In the genomic region with DNA sequence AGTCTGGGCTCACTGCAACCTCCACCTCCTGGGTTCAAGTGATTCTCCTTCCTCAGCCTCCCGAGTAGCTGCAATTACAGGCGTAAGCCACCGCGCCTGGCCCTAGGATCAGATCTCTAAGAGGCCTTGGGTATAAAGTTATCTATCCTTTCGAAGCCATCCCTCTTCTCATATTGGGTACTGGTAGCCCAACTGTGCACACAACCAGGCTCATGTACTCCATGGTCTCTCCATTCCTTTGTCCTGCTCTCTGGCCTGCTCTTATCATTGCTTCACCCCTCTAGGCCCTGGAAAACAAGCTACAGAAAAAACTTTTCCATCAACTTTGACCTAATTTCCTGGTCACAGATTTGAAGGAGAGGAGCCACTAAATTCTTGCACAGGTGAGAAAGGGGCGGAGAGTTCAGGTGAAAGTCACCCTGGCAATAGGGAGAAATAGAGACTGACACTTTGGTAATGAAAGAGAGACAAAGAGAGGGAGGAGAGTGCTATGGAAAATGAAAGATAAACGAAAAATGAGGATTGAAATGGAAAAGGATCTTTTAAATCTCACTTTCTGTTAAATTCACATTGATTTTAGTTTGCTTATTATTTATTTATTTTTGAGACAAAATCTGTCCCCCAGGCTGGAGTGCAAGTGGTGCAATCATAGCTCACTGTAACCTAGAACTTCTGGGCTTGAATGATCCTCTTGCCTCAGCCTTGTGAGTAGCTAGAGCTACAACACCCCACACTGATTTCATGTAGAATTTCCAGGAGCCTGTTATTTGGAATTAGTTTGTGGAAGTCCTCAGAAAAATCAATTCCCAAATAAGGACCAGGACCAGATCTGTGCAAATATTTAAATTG, we compare ENCODE assay signal across 9 cellular contexts. TPM values are rescaled to one million over a fixed set of nuclear protein-coding genes. Genes with fewer than 3 reads are reported as not detected.
DNase-seq lines count a peak whose midpoint lies in the region; ATAC-seq, FAIRE-seq and TF ChIP-seq lines count a peak whose summit lies in the region.
"Had no signal": no experiment of that assay in that cellular context is flagged by ENCODE, and none has a peak within 500 bp of the region (broad histone marks: within the 10 kb centered on the region; RNA-seq: fewer than 3 reads in every experiment).

No MANE protein-coding gene starts in this region.

- H3K4me2 ChIP-seq in parathyroid adenoma (ENCODE audit: low read length), result peak overlapping the region; percentile 72

- DNase-seq in GM12891 (ENCODE audit: insufficient read length, low spot score) (no peak), RWPE1 (ENCODE audit: low spot score) (no peak), fibroblast of mammary gland (ENCODE audit: low read depth) (peak; percentile 57), NCI-H2107 (lab: John Stamatoyannopoulos, UW) (no peak), NCI-H510A treated with DMSO at 0.1 percent for 48 hours (lab: John Stamatoyannopoulos, UW) (no peak), frontal cortex (ENCODE audit: low spot score in 2 of 2) (no peak)
- DNase-seq: activated CD4-positive, alpha-beta T cell treated with anti-CD3 and anti-CD28 coated beads for 4 hours had no signal

- no peak overlapping the region for H3K9ac ChIP-seq in parathyroid adenoma

- no peak for ATAC-seq in HG02885 (IDR thresholded peaks at IDR 0.05; ENCODE audit: poor library complexity, unreplicated experiment)

- TF ChIP-seq CTCF in RWPE1 (conservative IDR thresholded peaks at IDR 0.05; ENCODE audit: low read depth) (no peak), fibroblast of mammary gland (conservative IDR thresholded peaks at IDR 0.05; ENCODE audit: control insufficient read depth, insufficient read depth, low read depth, low read length) (no peak), parathyroid adenoma (IDR thresholded peaks at IDR 0.05) (no peak)

- CTCF ChIA-PET in RWPE1 (lab: Yijun Ruan, JAX), result interaction anchor here (1.3 to 3.8 kb wide), 2 partner anchors 11 to 13 kb away, joined by 5 to 13 read pairs; no protein-coding TSS in a partner anchor

- no peak overlapping the region for H2AFZ ChIP-seq in parathyroid adenoma

- FAIRE-seq in GM12891 (lab: Jason Lieb, UNC), result no peak
- no peak for FAIRE-seq in frontal cortex (lab: Jason Lieb, UNC)

- peaks cover 20% of the 10 kb centered on the region for H3K79me2 ChIP-seq in parathyroid adenoma

- peaks cover 6% of the 10 kb centered on the region for H3K9me3 ChIP-seq in parathyroid adenoma (ENCODE audit: control insufficient read depth, low read length)

- POLR2A ChIA-PET in RWPE1 (lab: Yijun Ruan, JAX; ENCODE audit: low non-redundant PET), result interaction anchor here (0.7 kb wide), 1 partner anchor 61 kb away, joined by 5 read pairs; no protein-coding TSS in a partner anchor

- H3K27ac ChIP-seq in RWPE1, result peak overlapping the region; percentile 69
- peak overlapping the region; percentile 100 for H3K27ac ChIP-seq in parathyroid adenoma

- H3K4me3 ChIP-seq in fibroblast of mammary gland (ENCODE audit: control insufficient read depth, low read depth, low read length), result no peak overlapping the region
- peak overlapping the region; percentile 100 for H3K4me3 ChIP-seq in parathyroid adenoma (ENCODE audit: low read depth, low read length)

- H3K36me3 ChIP-seq in parathyroid adenoma (ENCODE audit: control insufficient read depth, insufficient read depth, low read length), result peaks cover 37% of the 10 kb centered on the region

- H3K4me1 ChIP-seq in parathyroid adenoma, result peaks cover 17% of the 10 kb centered on the region

- TF ChIP-seq POLR2A in GM12891 (IDR thresholded peaks at IDR 0.05; ENCODE audit: low read depth, low read length), result peak; percentile 25; the same call in 1 of the 2 replicates

- no peaks in the 10 kb centered on the region for H3K27me3 ChIP-seq in parathyroid adenoma (ENCODE audit: control insufficient read depth, insufficient read depth, low read length)

TF ChIP-seq in GM12891, 5 proteins besides CTCF, POLR2A, EP300 and RAD21:
- TF ChIP-seq TAF1 (IDR thresholded peaks at IDR 0.05; ENCODE audit: low read depth, low read length) (no peak), POLR2AphosphoS5 (IDR thresholded peaks at IDR 0.05; ENCODE audit: low read depth, low read length) (0 out of 2 replicates have a peak, but pooled peaks have one; percentile 38)

RNA-seq across cellular contexts. Expression of a gene that starts 5.9 kb away (rescaled TPM):
- 129 TPM for polyA plus RNA-seq in GM12891 (2012; ENCODE audit: low read depth, missing spikeins)
- 125 TPM for total RNA-seq in frontal cortex

RNA-seq across cellular contexts. Expression of a gene that starts 26.0 kb away (rescaled TPM):
- polyA plus RNA-seq in GM12891 (2012; ENCODE audit: low read depth, missing spikeins), result 28.2 TPM
- total RNA-seq in frontal cortex, result 14.7 TPM

RNA-seq across cellular contexts. Expression of a gene that starts 26.1 kb away (rescaled TPM):
- 1.5 TPM for polyA plus RNA-seq in GM12891 (2012; ENCODE audit: low read depth, missing spikeins)
- total RNA-seq in frontal cortex, result 1.6 TPM

RNA-seq across cellular contexts. Expression of a gene that starts 31.1 kb away (rescaled TPM):
- polyA plus RNA-seq in GM12891 (2012; ENCODE audit: low read depth, missing spikeins), result not detected
- not detected for total RNA-seq in frontal cortex

RNA-seq across cellular contexts. Expression of a gene that starts 32.7 kb away (rescaled TPM):
- 6.1 TPM for polyA plus RNA-seq in GM12891 (2012; ENCODE audit: low read depth, missing spikeins)
- 17.1 TPM for total RNA-seq in frontal cortex
